7 cellular contexts compared by ENCODE assay signal in the genomic region with DNA sequence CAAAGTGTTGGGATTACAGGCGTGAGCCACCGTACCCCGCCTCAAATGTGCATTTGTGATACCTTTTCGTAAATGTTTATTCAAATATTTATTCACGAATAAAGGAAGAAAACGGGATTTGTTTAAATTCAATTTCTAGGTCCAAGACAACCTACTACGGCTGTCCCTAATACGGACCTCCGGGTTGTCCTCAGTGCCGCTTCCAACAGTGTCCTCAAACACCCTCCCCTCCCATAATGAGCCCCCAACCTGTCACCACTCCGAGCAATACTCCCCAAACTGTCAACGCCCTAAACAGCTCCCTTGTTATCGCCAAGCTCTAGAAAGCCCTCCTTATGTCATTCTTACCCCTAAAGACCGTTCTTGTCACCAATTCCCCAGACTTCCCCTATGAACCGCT. TPM values are rescaled to one million over a fixed set of nuclear protein-coding genes. Genes with fewer than 3 reads are reported as not detected.
DNase-seq lines count a peak whose midpoint lies in the region; ATAC-seq and TF ChIP-seq lines count a peak whose summit lies in the region.

No MANE protein-coding gene starts in this region.

- dilution Hi-C loops in mammary epithelial cell (cut with HindIII; ENCODE audit: low sequenced_read_pairs), result no loop called here

- TF ChIP-seq CTCF in mammary epithelial cell (conservative IDR thresholded peaks at IDR 0.05 in 1 of 2, IDR thresholded peaks at IDR 0.05 in 1 of 2; ENCODE audit: extremely low read depth in 1 of 2, insufficient read depth in 1 of 2, low read depth in 1 of 2, low read length in 2 of 2) (no peak), mucosa of descending colon (IDR thresholded peaks at IDR 0.05) (no peak)

- no TSS peak for BruUV-seq in mammary epithelial cell (replicated peaks; lab: Mats Ljungman, UMichigan)

- H3K4me1 ChIP-seq in mammary epithelial cell (ENCODE audit: insufficient read depth, low read length), result peaks cover 11% of the 10 kb centered on the region
- H3K4me1 ChIP-seq in mucosa of descending colon (ENCODE audit: low read depth), result peaks cover 18% of the 10 kb centered on the region

- H3K36me3 ChIP-seq in mammary epithelial cell (ENCODE audit: insufficient read depth, low read length), result peaks cover 5% of the 10 kb centered on the region
- H3K36me3 ChIP-seq in mucosa of descending colon (ENCODE audit: low read depth), result no peaks in the 10 kb centered on the region

- peak overlapping the region; percentile 79 for H3K4me2 ChIP-seq in mammary epithelial cell (ENCODE audit: insufficient read depth, low read depth, low read length)

- H3K27me3 ChIP-seq in mammary epithelial cell (ENCODE audit: insufficient read depth, low read length), result no peaks in the 10 kb centered on the region

- intact Hi-C loops in mammary epithelial cell (cut with micrococcal nuclease), result loop anchor here (1.0 to 5.0 kb wide), 6 partner anchors 9 to 258 kb away; partner anchors contain the start of genes ADAT1, KARS1, TERF2IP and TMEM231
- intact Hi-C loops in mucosa of descending colon (cut with DNase I, micrococcal nuclease), result no loop called here

- DNase-seq in mammary epithelial cell, result no peak
- no peak for DNase-seq in mucosa of descending colon
- no peak for DNase-seq in C1 segment of cervical spinal cord (lab: John Stamatoyannopoulos, UW)
- DNase-seq in NCI-H82 treated with DMSO at 0.1 percent for 48 hours (lab: John Stamatoyannopoulos, UW; ENCODE audit: unreplicated experiment), result no peak

- H3K9ac ChIP-seq in mammary epithelial cell (ENCODE audit: insufficient read depth, low read length), result peak overlapping the region; percentile 71

- H2AFZ ChIP-seq in mammary epithelial cell (ENCODE audit: low read depth, low read length), result peak overlapping the region; percentile 97

- CTCF ChIA-PET in mammary epithelial cell (lab: Charles Lee; ENCODE audit: low non-redundant PET), result interaction anchor here (0.5 to 0.6 kb wide), 2 partner anchors 11 to 34 kb away, joined by 3 read pairs; no protein-coding TSS in a partner anchor

- H3K79me2 ChIP-seq in mammary epithelial cell (ENCODE audit: insufficient read depth, low read length), result peaks cover 21% of the 10 kb centered on the region

- peak overlapping the region; percentile 73 to 87 (median 78) for H3K4me3 ChIP-seq in mammary epithelial cell (replicated peaks in 1 of 3; ENCODE audit: insufficient read depth in 1 of 3, low read depth in 2 of 3, low read length in 3 of 3)
- peak overlapping the region; percentile 85 for H3K4me3 ChIP-seq in mucosa of descending colon

- H3K9me3 ChIP-seq in mammary epithelial cell (replicated peaks; ENCODE audit: insufficient read depth, low read length) (no peaks in the 10 kb centered on the region), mucosa of descending colon (no peaks in the 10 kb centered on the region)

- in situ Hi-C loops in mammary epithelial cell (cut with MboI; ENCODE audit: low sequenced_read_pairs in 2 of 2), result no loop called here

- peak overlapping the region; percentile 69 for H3K27ac ChIP-seq in mammary epithelial cell (ENCODE audit: insufficient read depth, low read depth, low read length)

- WGBS in mammary epithelial cell (ENCODE audit: low coverage, missing lambda C conversion rate), result 0% methylated on average over 11 of the region's 15 CpGs

- no peaks in the 10 kb centered on the region for H4K20me1 ChIP-seq in mammary epithelial cell (ENCODE audit: insufficient read depth, low read length)

- ATAC-seq in GM19438 (IDR thresholded peaks at IDR 0.05; ENCODE audit: low read depth, unreplicated experiment) (peak; percentile 14), HG03457 (IDR thresholded peaks at IDR 0.05; ENCODE audit: unreplicated experiment) (peak; percentile 2), mucosa of descending colon (peak; percentile 21), GM21423 (IDR thresholded peaks at IDR 0.05; ENCODE audit: unreplicated experiment) (no peak)

RNA-seq across cellular contexts. Expression of gene GABARAPL2, which starts 0.5 kb away (rescaled TPM):
- total RNA-seq in mammary epithelial cell (10 to 100 TPM; 41.2 to 63.2 TPM), mucosa of descending colon (100 to 1,000 TPM in 2 of 3 donors, 10 to 100 TPM in 1; 81.4 to 110 (median 106) TPM)
- 76.8 TPM for polyA plus RNA-seq in mammary epithelial cell
- polyA minus RNA-seq in mammary epithelial cell, result 49.6 TPM

RNA-seq across cellular contexts. Expression of gene TMEM231, which starts 9.6 kb away (rescaled TPM):
- total RNA-seq in mammary epithelial cell (10 to 100 TPM; 13.8 to 21.2 TPM), mucosa of descending colon (1 to 10 TPM; 4.7 to 7.3 (median 5.5) TPM)
- 27.8 TPM for polyA plus RNA-seq in mammary epithelial cell
- polyA minus RNA-seq in mammary epithelial cell, result 23.9 TPM

RNA-seq across cellular contexts. Expression of gene CHST5, which starts 29.7 kb away (rescaled TPM):
- total RNA-seq in mammary epithelial cell, result under 1 TPM; 0.17 to 0.24 TPM
- polyA plus RNA-seq in mammary epithelial cell, result 0.01 TPM
- not detected for polyA minus RNA-seq in mammary epithelial cell
- total RNA-seq in mucosa of descending colon, result 100 to 1,000 TPM in 2 of 3 donors, 10 to 100 TPM in 1; 27.4 to 111 (median 105) TPM

RNA-seq across cellular contexts. Expression of gene ADAT1, which starts 57.4 kb away (rescaled TPM):
- total RNA-seq in mammary epithelial cell (10 to 100 TPM; 62.0 to 86.5 TPM), mucosa of descending colon (10 to 100 TPM; 33.0 to 38.1 (median 35.8) TPM)
- polyA plus RNA-seq in mammary epithelial cell, result 36.3 TPM
- polyA minus RNA-seq in mammary epithelial cell, result 23.8 TPM

Comparison
In these comparisons a context has a peak if more than half of its experiments do, and no peak if none do; other contexts are left out.
1. RNA of gene CHST5, which starts 29.7 kb away (total RNA-seq): 27.4 to 111 TPM in mucosa of descending colon; 0.17 to 0.24 TPM in mammary epithelial cell; every median in the first group is over 10 times any median in the second.